ENCODE assay signal across 8 cellular contexts in the genomic region with DNA sequence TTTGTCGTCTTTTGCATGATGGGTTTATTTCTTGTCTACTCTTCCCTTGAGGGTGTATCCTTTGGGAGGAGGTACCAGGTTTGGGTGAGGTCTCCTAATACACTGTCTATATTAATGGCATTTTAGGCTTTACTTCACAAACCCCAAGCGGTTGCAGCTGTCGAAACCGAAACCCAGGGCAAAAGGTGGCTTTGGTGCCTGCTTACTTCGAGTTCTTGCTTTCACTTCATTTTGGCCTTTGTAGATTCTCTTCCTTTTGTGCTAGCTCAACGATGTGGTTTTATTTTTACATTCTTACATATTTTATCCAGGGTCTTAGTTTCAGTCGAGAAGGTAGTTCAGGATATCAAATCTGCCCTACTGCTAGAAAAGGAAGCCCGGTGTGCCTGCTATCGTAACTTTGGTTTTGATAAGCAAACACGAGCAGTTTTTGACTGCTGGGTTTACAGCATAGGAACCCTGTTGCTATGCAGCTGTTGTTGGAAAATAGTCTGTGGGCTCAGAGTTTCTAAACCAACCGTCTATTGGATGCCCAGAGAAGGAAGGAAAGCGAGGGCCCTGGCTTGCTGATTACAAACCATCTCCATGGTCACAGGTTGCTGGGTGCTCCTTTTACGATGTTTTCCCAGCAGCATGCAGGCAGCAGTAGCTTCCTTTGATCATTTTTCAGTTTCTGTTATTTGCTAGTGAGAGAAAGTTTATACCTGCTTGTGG. TPM values are rescaled to one million over a fixed set of nuclear protein-coding genes. Genes with fewer than 3 reads are reported as not detected.
DNase-seq lines count a peak whose midpoint lies in the region; ATAC-seq, FAIRE-seq and TF ChIP-seq lines count a peak whose summit lies in the region.

No MANE protein-coding gene starts in this region.

- peak; percentile 94 for FAIRE-seq in GM12878 (lab: Jason Lieb, UNC)

- TF ChIP-seq RAD21 in GM12878 (IDR thresholded peaks at IDR 0.05; ENCODE audit: insufficient read depth, low read depth, low read length): no peak

- H4K20me1 ChIP-seq in GM12878 (ENCODE audit: control insufficient read depth, insufficient read depth): no peaks in the 10 kb centered on the region

- H3K4me1 ChIP-seq in GM12878 (ENCODE audit: control insufficient read depth, insufficient read depth, low read length) (peaks cover 7% of the 10 kb centered on the region), right lobe of liver (no peaks in the 10 kb centered on the region)

- H3K27me3 Mint-ChIP-seq in T-helper 17 cell: no peaks in the 10 kb centered on the region

- peak overlapping the region; percentile 17 for H3K4me2 ChIP-seq in GM12878 (ENCODE audit: control insufficient read depth, insufficient read depth)

- no peaks in the 10 kb centered on the region for H3K36me3 Mint-ChIP-seq in T-helper 17 cell (ENCODE audit: low read depth)

- H3K27me3 ChIP-seq in GM12878 (replicated peaks in 1 of 2; ENCODE audit: control insufficient read depth in 2 of 2, insufficient read depth in 2 of 2, low read length in 1 of 2) (no peaks in the 10 kb centered on the region), right lobe of liver (no peaks in the 10 kb centered on the region)

- H3K9me3 ChIP-seq in T-helper 17 cell (ENCODE audit: control insufficient read depth, low read length, poor library complexity, severe bottlenecking) (no peaks in the 10 kb centered on the region), GM12878 (replicated peaks; ENCODE audit: control insufficient read depth, insufficient read depth, low read length) (no peaks in the 10 kb centered on the region), right lobe of liver (no peaks in the 10 kb centered on the region)

- peak overlapping the region; percentile 100 for H3K27ac Mint-ChIP-seq in T-helper 17 cell

- no peak for TF ChIP-seq CTCF in GM12878 (IDR thresholded peaks at IDR 0.05 in 2 of 3, conservative IDR thresholded peaks at IDR 0.05 in 1 of 3; ENCODE audit: control insufficient read depth in 2 of 3, extremely low read depth in 1 of 3, insufficient read depth in 1 of 3, low read depth in 3 of 3, low read length in 3 of 3)
- no peak for TF ChIP-seq CTCF in right lobe of liver (IDR thresholded peaks at IDR 0.05)

- WGBS in GM12878 (ENCODE audit: insufficient coverage, insufficient replicate concordance, low lambda C conversion rate, missing lambda C conversion rate): under 1% methylated on average over 13 of the region's 13 CpGs
- 24% methylated on average over 13 of the region's 13 CpGs for WGBS in right lobe of liver (ENCODE audit: insufficient coverage, low coverage, low lambda C conversion rate, missing lambda C conversion rate)

- RAD21 ChIA-PET in GM12878 (lab: Charles Lee; ENCODE audit: unreplicated experiment): interaction anchor here (1.2 to 3.2 kb wide), 12 partner anchors 9 to 119 kb away, joined by 3 to 27 read pairs (median 9); partner anchors contain the start of gene TSPAN2

- no TSS peak for BruUV-seq in GM12878 (replicated peaks; lab: Mats Ljungman, UMichigan)

- no peaks in the 10 kb centered on the region for H3K36me3 ChIP-seq in GM12878 (ENCODE audit: control insufficient read depth in 2 of 2, insufficient read depth in 2 of 2, low read length in 1 of 2)
- H3K36me3 ChIP-seq in right lobe of liver: no peaks in the 10 kb centered on the region

- peak in 1 of 2 experiments; percentile 32; a peak in 2 of 4 replicates for TF ChIP-seq EP300 in GM12878 (IDR thresholded peaks at IDR 0.05; ENCODE audit: borderline replicate concordance in 1 of 2, control insufficient read depth in 1 of 2, low read depth in 2 of 2, low read length in 2 of 2)

- SMC1A ChIA-PET in GM12878 (lab: Charles Lee; ENCODE audit: uncharacterized antibody, unreplicated experiment): interaction anchor here (0.7 to 7.5 kb wide), 13 partner anchors 9 to 119 kb away, joined by 3 to 77 read pairs (median 5); partner anchors contain the start of gene TSPAN2

- peak overlapping the region; percentile 62; the same call in 1 of the 2 replicates for H3K4me3 ChIP-seq in GM12878
- H3K4me3 ChIP-seq in right lobe of liver: peak overlapping the region in 2 of 3 donors; percentile 14 to 40

- ATAC-seq in GM21526 (IDR thresholded peaks at IDR 0.05; ENCODE audit: low FRiP score, unreplicated experiment) (peak; percentile 91), T-helper 17 cell (peak; percentile 93), GM12878 (peak; percentile 93), right lobe of liver (peak; percentile 56 to 83 (median 79))

- peaks cover 55% of the 10 kb centered on the region for H3K4me1 Mint-ChIP-seq in T-helper 17 cell

- no peak for TF ChIP-seq POLR2A in GM12878 (IDR thresholded peaks at IDR 0.05; ENCODE audit: low read depth, low read length)
- no peak for TF ChIP-seq POLR2A in right lobe of liver (IDR thresholded peaks at IDR 0.05)

- POLR2A ChIA-PET in GM12878 (lab: Charles Lee): interaction anchor here (0.8 to 1.6 kb wide), 7 partner anchors 10 to 46 kb away, joined by 3 to 9 read pairs (median 5); partner anchors contain the start of gene TSPAN2

- intact Hi-C loops in GM12878 (cut with micrococcal nuclease; ENCODE audit: unreplicated experiment): no loop called here
- intact Hi-C loops in right lobe of liver (cut with DNase I): no loop called here

- H3K9ac ChIP-seq in GM12878 (ENCODE audit: control insufficient read depth, insufficient read depth, low read length): no peak overlapping the region

- no peak overlapping the region for H3K27ac ChIP-seq in GM12878 (ENCODE audit: control insufficient read depth, insufficient read depth)
- H3K27ac ChIP-seq in right lobe of liver: peak overlapping the region in 2 of 3 donors; percentile 17 to 53

- no peaks in the 10 kb centered on the region for H3K79me2 ChIP-seq in GM12878 (ENCODE audit: control insufficient read depth, insufficient read depth, low read length)

- peak overlapping the region; percentile 66 for H2AFZ ChIP-seq in GM12878 (ENCODE audit: control insufficient read depth, low read depth, low read length)

- peak overlapping the region; percentile 95 for H3K4me3 Mint-ChIP-seq in T-helper 17 cell

- in situ Hi-C loops in GM12878 (cut with MboI): no loop called here

- peak; percentile 91 for DNase-seq in DMS153 (lab: John Stamatoyannopoulos, UW)
- peak; percentile 61 for DNase-seq in KG1 (lab: John Stamatoyannopoulos, UW)
- DNase-seq in T-helper 17 cell: peak; percentile 23 to 70 (median 63)
- DNase-seq in GM12878 (ENCODE audit: low read depth, low spot score): peak; percentile 37
- no peak for DNase-seq in right lobe of liver
- peak; percentile 34 for DNase-seq in stimulated activated CD8-positive, alpha-beta memory T cell treated with anti-CD3 and anti-CD28 coated beads, Interleukin-4, amount 100 ng/mL, for 24 hours (ENCODE audit: low read depth)
- no peak for DNase-seq in dedifferentiated amniotic fluid mesenchymal stem cell (ENCODE audit: extremely low spot score)

- CTCF ChIA-PET in GM12878 (lab: Yijun Ruan, JAX): interaction anchor here (0.7 to 5.5 kb wide), 13 partner anchors 8 to 354 kb away, joined by 3 to 38 read pairs (median 5); partner anchors contain the start of gene TSPAN2

TF ChIP-seq in GM12878, 131 proteins besides CTCF, POLR2A, EP300 and RAD21 (continues in another document):
- TF ChIP-seq GATAD2B (conservative IDR thresholded peaks at IDR 0.05; ENCODE audit: low read depth) (peak; percentile 48), IKZF2 (IDR thresholded peaks at IDR 0.05) (peak in 1 of 2 experiments; percentile 59; a peak in 1 of 4 replicates), ZNF24 (IDR thresholded peaks at IDR 0.05) (peak; percentile 93), SP1 (IDR thresholded peaks at IDR 0.05; ENCODE audit: low read depth, low read length) (peak; percentile 31), DPF2 (IDR thresholded peaks at IDR 0.05) (peak; percentile 68), MEF2B (IDR thresholded peaks at IDR 0.05; ENCODE audit: partially characterized antibody, poor library complexity, severe bottlenecking) (peak; percentile 72), SMAD1 (IDR thresholded peaks at IDR 0.05; ENCODE audit: low read depth, partially characterized antibody) (no peak), MTA3 (IDR thresholded peaks at IDR 0.05; ENCODE audit: borderline replicate concordance, low read length) (peak; percentile 37; the same call in 1 of the 2 replicates), TCF7 (IDR thresholded peaks at IDR 0.05; ENCODE audit: borderline replicate concordance) (no peak), EED (IDR thresholded peaks at IDR 0.05; ENCODE audit: low read depth) (peak; percentile 54; the same call in 1 of the 2 replicates)
- TF ChIP-seq, protein P1, sequence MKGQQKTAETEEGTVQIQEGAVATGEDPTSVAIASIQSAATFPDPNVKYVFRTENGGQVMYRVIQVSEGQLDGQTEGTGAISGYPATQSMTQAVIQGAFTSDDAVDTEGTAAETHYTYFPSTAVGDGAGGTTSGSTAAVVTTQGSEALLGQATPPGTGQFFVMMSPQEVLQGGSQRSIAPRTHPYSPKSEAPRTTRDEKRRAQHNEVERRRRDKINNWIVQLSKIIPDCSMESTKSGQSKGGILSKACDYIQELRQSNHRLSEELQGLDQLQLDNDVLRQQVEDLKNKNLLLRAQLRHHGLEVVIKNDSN (IDR thresholded peaks at IDR 0.05; ENCODE audit: borderline replicate concordance, extremely low read length, insufficient read depth, low read depth, low read length): no peak

RNA-seq across cellular contexts. Expression of gene TSPAN2, which starts 9.8 kb away (rescaled TPM):
- total RNA-seq in T-helper 17 cell (10 to 100 TPM in 1 of 2 donors, 1 to 10 TPM in 1; 9.2 to 14.2 TPM), GM12878 (2014; rRNA removed) (under 0.01 TPM in 1 of 2 replicates, not detected in the other), GM12878 (2014; rRNA removed; fragmentation: Illumina TruSeq; extraction: Trizol) (not detected in 2 replicates), GM12878 (2021) (not detected in 2 replicates), right lobe of liver (under 1 TPM in 4 of 6 experiments, not detected in 2; 0.35 to 0.55 (median 0.42) TPM)
- 1.0 TPM in 2 replicates for total RNA-seq in GM12878 (2013; cell fraction: nucleolus; rRNA removed)
- polyA plus RNA-seq in GM12878 (2011; ENCODE audit: low read depth): not detected
- polyA plus RNA-seq in GM12878 (2011; rRNA removed) (0.73 and 1.1 TPM in 2 replicates), GM12878 (2014; fragmentation: Illumina TruSeq; extraction: Trizol) (not detected in 2 replicates), GM12878 (2014; fragmentation: Nextera tagmentation; extraction: Ambion mirVana) (not detected), GM12878 (2014; rRNA removed) (not detected in 2 replicates), GM12878 (2016; fragmentation: Nextera tagmentation; extraction: Ambion mirVana) (not detected)
- polyA plus RNA-seq in GM12878 (2011; cell fraction: cytosol; rRNA removed): 0.27 and 0.34 TPM in 2 replicates
- polyA plus RNA-seq in GM12878 (2011; cell fraction: nucleus; rRNA removed): 0.38 and 0.91 TPM in 2 replicates
- polyA plus RNA-seq in GM12878 (2012): not detected in 2 replicates
- 0.46 and 0.66 TPM in 2 replicates for polyA minus RNA-seq in GM12878 (2011; rRNA and poly(A)+ RNA removed)
- not detected in 2 replicates for polyA minus RNA-seq in GM12878 (2011; cell fraction: cytosol; rRNA and poly(A)+ RNA removed)
- polyA minus RNA-seq in GM12878 (2011; cell fraction: nucleus; rRNA and poly(A)+ RNA removed): 0.12 TPM in 1 of 2 replicates, not detected in the other

Comparison
In these comparisons a context has a peak if more than half of its experiments do, and no peak if none do; other contexts are left out.
1. DNase-seq: peak in DMS153 (single experiment), KG1 (single experiment), T-helper 17 cell (3 of 3), GM12878 (single experiment) and stimulated activated CD8-positive, alpha-beta memory T cell treated with anti-CD3 and anti-CD28 coated beads, Interleukin-4, amount 100 ng/mL, for 24 hours (single experiment); none in right lobe of liver (0 of 3) and dedifferentiated amniotic fluid mesenchymal stem cell (single experiment).
2. RNA of gene TSPAN2, which starts 9.8 kb away (total RNA-seq): 9.2 to 14.2 TPM in T-helper 17 cell; 0.35 to 0.55 TPM in right lobe of liver and under 0.01 to 1.0 TPM in GM12878; every median in the first group is over 4 times any median in the second.
3. Peak in every context shown above with its lines, with median percentiles within 50 percentile points of each other: ATAC-seq.